In the genomic region with DNA sequence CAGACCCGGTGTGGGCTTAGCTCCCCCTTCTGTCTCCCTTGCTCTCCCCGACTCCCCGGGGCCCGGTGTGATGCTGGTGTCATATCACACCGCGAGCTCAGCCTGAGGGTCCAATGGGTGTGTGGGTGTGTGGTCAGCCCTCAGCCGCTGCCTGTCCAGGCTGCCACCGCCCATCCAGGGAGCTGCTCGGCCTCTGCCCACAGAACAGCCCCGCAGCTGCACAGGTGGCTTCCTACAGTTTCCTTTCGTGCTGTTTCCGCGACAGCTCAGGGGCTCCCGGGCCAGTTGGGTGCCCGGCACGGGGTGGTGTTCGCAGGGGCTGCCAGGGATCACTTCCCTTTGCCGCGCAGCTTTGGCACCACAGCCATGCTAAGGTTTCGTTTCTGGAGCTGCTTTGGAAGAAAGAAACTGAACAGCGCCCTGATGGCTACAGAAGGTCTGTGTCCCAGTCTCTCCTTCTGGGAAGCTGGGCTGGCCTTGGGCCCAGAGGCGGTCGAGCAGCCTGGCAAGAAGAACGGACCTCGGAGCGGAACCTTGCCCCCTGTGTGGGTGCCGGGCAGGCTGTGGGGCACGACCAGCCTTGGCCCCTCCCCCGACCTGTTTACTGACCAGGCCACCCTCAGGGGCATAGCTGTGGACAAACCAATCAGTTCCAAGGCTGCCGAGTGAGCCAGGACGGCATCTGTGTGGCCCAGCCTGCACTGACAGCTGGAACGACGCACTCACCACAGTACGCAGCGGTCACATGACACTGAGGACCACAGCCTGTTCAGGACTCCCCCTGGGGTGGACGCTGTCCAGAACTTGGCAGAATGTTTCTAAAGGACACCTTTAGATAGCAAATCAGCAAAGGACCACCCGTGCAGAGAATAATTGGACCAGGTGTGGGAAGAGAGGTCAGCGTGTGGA, we compare ENCODE assay signal across 11 cellular contexts. TPM values are rescaled to one million over a fixed set of nuclear protein-coding genes. Genes with fewer than 3 reads are reported as not detected.
DNase-seq lines count a peak whose midpoint lies in the region; ATAC-seq and TF ChIP-seq lines count a peak whose summit lies in the region.
"Had no signal": no experiment of that assay in that cellular context is flagged by ENCODE, and none has a peak within 500 bp of the region (broad histone marks: within the 10 kb centered on the region; RNA-seq: fewer than 3 reads in every experiment).

No MANE protein-coding gene starts in this region.

- H3K9me2 ChIP-seq in MM.1S (replicated peaks; ENCODE audit: insufficient read depth, low read length) = no peaks in the 10 kb centered on the region

- H3K9ac ChIP-seq in MM.1S (ENCODE audit: low read length) = no peak overlapping the region
- H3K9ac ChIP-seq: KMS-11 had no signal

- ATAC-seq in activated naive CD8-positive, alpha-beta T cell treated with anti-CD3 and anti-CD28 coated beads, Interleukin-2, amount 50 U/mL, for 24 hours = no peak
- no peak for ATAC-seq in left lung
- ATAC-seq in stimulated activated naive CD8-positive, alpha-beta T cell treated with anti-CD3 and anti-CD28 coated beads, Interleukin-15, Interleukin-2, amounts not matched to agents 100 U/mL and 50 U/mL, for 24 hours = no peak
- no peak for ATAC-seq in GM19455 (IDR thresholded peaks at IDR 0.05; ENCODE audit: unreplicated experiment)

- no peak overlapping the region for H3K4me3 ChIP-seq in MM.1S (ENCODE audit: low read length)
- peak overlapping the region in 1 of 2 donors; percentile 100 for H3K4me3 ChIP-seq in left lung

- peak overlapping the region; percentile 67 for H3K27ac Mint-ChIP-seq in activated naive CD8-positive, alpha-beta T cell treated with anti-CD3 and anti-CD28 coated beads, Interleukin-2, amount 50 U/mL, for 24 hours

- H3K4me1 ChIP-seq in MM.1S (ENCODE audit: low read length) (peaks cover 10% of the 10 kb centered on the region), left lung (peaks cover 45 to 100% of the 10 kb centered on the region in 2 donors)

- H2AFZ ChIP-seq in MM.1S (ENCODE audit: low read length) = no peak overlapping the region

- H3F3A ChIP-seq in MM.1S (ENCODE audit: insufficient read depth, low read length) = 0 out of 2 replicates have a peak, but pooled peaks cover 3% of the 10 kb centered on the region

- peaks cover 10% of the 10 kb centered on the region for H3K27me3 ChIP-seq in MM.1S (replicated peaks; ENCODE audit: insufficient read depth, low read length)
- H3K27me3 ChIP-seq in left lung = peaks cover 0 to 8% of the 10 kb centered on the region in 2 donors

- peaks cover 23% of the 10 kb centered on the region for H3K36me3 Mint-ChIP-seq in activated naive CD8-positive, alpha-beta T cell treated with anti-CD3 and anti-CD28 coated beads, Interleukin-2, amount 50 U/mL, for 24 hours (ENCODE audit: low read depth)

- H3K36me3 ChIP-seq in MM.1S (replicated peaks; ENCODE audit: insufficient read depth, low read length) (0 out of 2 replicates have a peak, but pooled peaks cover 3% of the 10 kb centered on the region), left lung (peaks cover 0 to 38% of the 10 kb centered on the region in 2 donors)

- H3K9me3 Mint-ChIP-seq in activated naive CD8-positive, alpha-beta T cell treated with anti-CD3 and anti-CD28 coated beads, Interleukin-2, amount 50 U/mL, for 24 hours = no peaks in the 10 kb centered on the region

- peak; percentile 5 for DNase-seq in MM.1S
- DNase-seq in activated naive CD8-positive, alpha-beta T cell treated with anti-CD3 and anti-CD28 coated beads, Interleukin-2, amount 50 U/mL, for 24 hours = no peak
- peak; percentile 49 to 87 for DNase-seq in left lung
- peak; percentile 42 for DNase-seq in stimulated activated naive CD8-positive, alpha-beta T cell treated with anti-CD3 and anti-CD28 coated beads, Interleukin-15, Interleukin-2, amounts not matched to agents 100 U/mL and 50 U/mL, for 24 hours
- DNase-seq in NCI-H2029 treated with DMSO at 0.1 percent for 48 hours (lab: John Stamatoyannopoulos, UW) = no peak
- no peak for DNase-seq in NCI-H1048 (lab: John Stamatoyannopoulos, UW)
- no peak for DNase-seq in COR-L47 (lab: John Stamatoyannopoulos, UW)

- no peaks in the 10 kb centered on the region for H4K20me1 ChIP-seq in MM.1S (ENCODE audit: insufficient read depth, low read length)

- H3K27ac ChIP-seq in MM.1S (ENCODE audit: low read length) (no peak overlapping the region), left lung (peak overlapping the region; percentile 95 to 97)
- H3K27ac ChIP-seq: epithelial cell of prostate, KMS-11 had no signal

- peaks cover 16% of the 10 kb centered on the region for H3K79me2 ChIP-seq in MM.1S (ENCODE audit: low read length)

- H3K4me2 ChIP-seq in MM.1S (ENCODE audit: low read depth, low read length) = no peak overlapping the region
- H3K4me2 ChIP-seq: KMS-11 had no signal

- intact Hi-C loops in left lung (cut with DNase I) = no loop called here

- H3K4me1 Mint-ChIP-seq in activated naive CD8-positive, alpha-beta T cell treated with anti-CD3 and anti-CD28 coated beads, Interleukin-2, amount 50 U/mL, for 24 hours = peaks cover 51% of the 10 kb centered on the region

- no peaks in the 10 kb centered on the region for H3K9me3 ChIP-seq in MM.1S (replicated peaks; ENCODE audit: insufficient read depth, low read length)
- no peaks in the 10 kb centered on the region for H3K9me3 ChIP-seq in left lung

- H3K4me3 Mint-ChIP-seq in activated naive CD8-positive, alpha-beta T cell treated with anti-CD3 and anti-CD28 coated beads, Interleukin-2, amount 50 U/mL, for 24 hours = peak overlapping the region; percentile 32

- TF ChIP-seq CTCF in MM.1S (IDR thresholded peaks at IDR 0.05; ENCODE audit: low read length) = no peak
- no peak for TF ChIP-seq CTCF in left lung (IDR thresholded peaks at IDR 0.05)

- no peaks in the 10 kb centered on the region for H3K27me3 Mint-ChIP-seq in activated naive CD8-positive, alpha-beta T cell treated with anti-CD3 and anti-CD28 coated beads, Interleukin-2, amount 50 U/mL, for 24 hours

RNA-seq across cellular contexts. Expression of a gene that starts 7.0 kb away (rescaled TPM):
- 100 to 1,000 TPM in 1 of 2 donors, 10 to 100 TPM in 1; 80.6 to 129 TPM for total RNA-seq in left lung

RNA-seq across cellular contexts. Expression of a gene that starts 45.0 kb away (rescaled TPM):
- not detected for total RNA-seq in left lung
- total RNA-seq: subcutaneous adipose tissue had no signal

RNA-seq across cellular contexts. Expression of a gene that starts 49.2 kb away (rescaled TPM):
- 10 to 100 TPM; 59.7 to 79.7 TPM for total RNA-seq in left lung

RNA-seq across cellular contexts. Expression of a gene that starts 49.3 kb away (rescaled TPM):
- 10 to 100 TPM; 29.4 to 35.2 TPM for total RNA-seq in left lung

Comparison
In these comparisons a context has a peak if more than half of its experiments do, and no peak if none do; other contexts are left out.
1. DNase-seq: peak in MM.1S (single experiment), left lung (2 of 2) and stimulated activated naive CD8-positive, alpha-beta T cell treated with anti-CD3 and anti-CD28 coated beads, Interleukin-15, Interleukin-2, amounts not matched to agents 100 U/mL and 50 U/mL, for 24 hours (single experiment); none in activated naive CD8-positive, alpha-beta T cell treated with anti-CD3 and anti-CD28 coated beads, Interleukin-2, amount 50 U/mL, for 24 hours (single experiment), NCI-H2029 treated with DMSO at 0.1 percent for 48 hours (single experiment), NCI-H1048 (single experiment) and COR-L47 (single experiment).